ENCODE assay signal across 9 cellular contexts in genomic region chr1:118154220-118154619, GRCh38. TPM values are rescaled to one million over a fixed set of nuclear protein-coding genes. Genes with fewer than 3 reads are reported as not detected.
DNase-seq lines count a peak whose midpoint lies in the region; TF ChIP-seq lines count a peak whose summit lies in the region.
"Had no signal": no experiment of that assay in that cellular context is flagged by ENCODE, and none has a peak within 500 bp of the region (broad histone marks: within the 10 kb centered on the region; RNA-seq: fewer than 3 reads in every experiment).

No MANE protein-coding gene starts in this region.

- peaks cover 5% of the 10 kb centered on the region for H3K27me3 Mint-ChIP-seq in activated naive CD8-positive, alpha-beta T cell treated with anti-CD3 and anti-CD28 coated beads for 36 hours

- H3K9me3 Mint-ChIP-seq in activated naive CD8-positive, alpha-beta T cell treated with anti-CD3 and anti-CD28 coated beads for 36 hours = no peaks in the 10 kb centered on the region
- H3K9me3 Mint-ChIP-seq: activated naive CD4-positive, alpha-beta T cell treated with anti-CD3 and anti-CD28 coated beads, Interleukin-2, amount 50 U/mL, for 24 hours had no signal

- H3K36me3 Mint-ChIP-seq in activated naive CD8-positive, alpha-beta T cell treated with anti-CD3 and anti-CD28 coated beads for 36 hours = no peaks in the 10 kb centered on the region
- H3K36me3 Mint-ChIP-seq: activated naive CD4-positive, alpha-beta T cell treated with anti-CD3 and anti-CD28 coated beads, Interleukin-2, amount 50 U/mL, for 24 hours had no signal

- no peak for DNase-seq in AG09319 (ENCODE audit: extremely low read depth, low read depth)
- peak; percentile 17 for DNase-seq in GM13977 (ENCODE audit: low spot score)
- peak; percentile 68 for DNase-seq in OCI-M1 (lab: John Stamatoyannopoulos, UW)
- DNase-seq in iris pigment epithelial cell (ENCODE audit: low read depth) = peak; percentile 3
- no peak for DNase-seq in activated naive CD8-positive, alpha-beta T cell treated with anti-CD3 and anti-CD28 coated beads for 36 hours
- no peak for DNase-seq in NCI-H1436 (lab: John Stamatoyannopoulos, UW)
- DNase-seq in T-helper 1 cell = no peak
- no peak for DNase-seq in NCI-H2227 (lab: John Stamatoyannopoulos, UW; ENCODE audit: unreplicated experiment)

- in situ Hi-C loops in GM13977 (cut with MboI; ENCODE audit: low pct_unique_long_range_greater_than_20kb, low sequenced_read_pairs, unreplicated experiment) = loop anchor here (25.0 kb wide), 1 partner anchor 858 kb away; no protein-coding TSS in a partner anchor

- no peak overlapping the region for H3K27ac Mint-ChIP-seq in activated naive CD8-positive, alpha-beta T cell treated with anti-CD3 and anti-CD28 coated beads for 36 hours
- H3K27ac Mint-ChIP-seq: activated naive CD4-positive, alpha-beta T cell treated with anti-CD3 and anti-CD28 coated beads, Interleukin-2, amount 50 U/mL, for 24 hours had no signal

- no peak overlapping the region for H3K4me3 Mint-ChIP-seq in activated naive CD8-positive, alpha-beta T cell treated with anti-CD3 and anti-CD28 coated beads for 36 hours
- H3K4me3 Mint-ChIP-seq: activated naive CD4-positive, alpha-beta T cell treated with anti-CD3 and anti-CD28 coated beads, Interleukin-2, amount 50 U/mL, for 24 hours had no signal

- TF ChIP-seq CTCF in AG09319 (IDR thresholded peaks at IDR 0.05; ENCODE audit: low read depth, low read length) (peak; percentile 40), GM13977 (IDR thresholded peaks at IDR 0.05; ENCODE audit: extremely low read depth, insufficient read depth, missing control alignments) (peak; percentile 65)

- H3K4me1 Mint-ChIP-seq in activated naive CD8-positive, alpha-beta T cell treated with anti-CD3 and anti-CD28 coated beads for 36 hours = no peaks in the 10 kb centered on the region
- H3K4me1 Mint-ChIP-seq: activated naive CD4-positive, alpha-beta T cell treated with anti-CD3 and anti-CD28 coated beads, Interleukin-2, amount 50 U/mL, for 24 hours had no signal

RNA-seq across cellular contexts. Expression of gene SPAG17, which starts 30.8 kb away (rescaled TPM):
- not detected for total RNA-seq in activated naive CD8-positive, alpha-beta T cell treated with anti-CD3 and anti-CD28 coated beads for 36 hours

Comparison
In these comparisons a context has a peak if more than half of its experiments do, and no peak if none do; other contexts are left out.
1. DNase-seq: peak in GM13977 (single experiment), OCI-M1 (single experiment) and iris pigment epithelial cell (single experiment); none in AG09319 (single experiment), activated naive CD8-positive, alpha-beta T cell treated with anti-CD3 and anti-CD28 coated beads for 36 hours (single experiment), NCI-H1436 (single experiment), T-helper 1 cell (0 of 5) and NCI-H2227 (single experiment).